10 cellular contexts compared by ENCODE assay signal in the genomic region with DNA sequence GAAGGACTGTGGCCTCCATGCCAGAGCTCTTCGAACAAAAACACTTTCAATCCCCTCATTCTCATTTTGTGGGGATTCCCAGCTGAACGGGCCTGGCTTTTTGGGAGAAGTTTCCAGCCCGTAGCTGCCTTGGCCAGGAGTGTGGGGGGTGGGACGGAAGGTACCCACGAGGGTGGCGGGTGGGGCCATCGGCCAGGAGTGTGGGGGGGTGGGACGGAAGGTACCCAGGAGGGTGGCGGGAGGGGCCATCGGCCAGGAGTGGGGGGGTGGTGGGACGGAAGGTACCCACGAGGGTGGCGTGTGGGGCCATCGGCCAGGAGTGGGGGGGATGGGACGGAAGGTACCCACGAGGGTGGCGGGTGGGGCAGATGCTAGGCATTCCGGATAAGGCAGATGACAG.
"Had no signal": no experiment of that assay in that cellular context is flagged by ENCODE, and none has a peak within 500 bp of the region (broad histone marks: within the 10 kb centered on the region; RNA-seq: fewer than 3 reads in every experiment).

No MANE protein-coding gene starts in this region.

- H3K36me3 ChIP-seq: colonic mucosa, right lobe of liver, vagina had no signal

- H3K9me3 ChIP-seq: colonic mucosa, right lobe of liver, vagina had no signal

- H3K27me3 ChIP-seq: colonic mucosa, right lobe of liver, vagina had no signal

- H3K4me1 ChIP-seq: colonic mucosa, right lobe of liver, vagina had no signal

- ATAC-seq: naive thymus-derived CD4-positive, alpha-beta T cell; WTC11 had no signal

- H3K27ac ChIP-seq: colonic mucosa, right lobe of liver, vagina had no signal

- H3K4me3 ChIP-seq: colonic mucosa, right lobe of liver, vagina had no signal

- DNase-seq: activated CD4-positive, alpha-beta T cell treated with anti-CD3 and anti-CD28 coated beads, Interleukin-2, amount 10 ng/mL, durations not matched to agents 24 days and 14 days; activated naive CD4-positive, alpha-beta T cell treated with anti-CD3 and anti-CD28 coated beads for 36 hours; colonic mucosa; effector CD4-positive, alpha-beta T cell; immature natural killer cell; naive thymus-derived CD4-positive, alpha-beta T cell; right lobe of liver; stimulated activated naive CD4-positive, alpha-beta T cell treated with Interleukin-2 at 50 U/mL for 16 hours had no signal
